27 cellular contexts compared by ENCODE assay signal in the genomic region with DNA sequence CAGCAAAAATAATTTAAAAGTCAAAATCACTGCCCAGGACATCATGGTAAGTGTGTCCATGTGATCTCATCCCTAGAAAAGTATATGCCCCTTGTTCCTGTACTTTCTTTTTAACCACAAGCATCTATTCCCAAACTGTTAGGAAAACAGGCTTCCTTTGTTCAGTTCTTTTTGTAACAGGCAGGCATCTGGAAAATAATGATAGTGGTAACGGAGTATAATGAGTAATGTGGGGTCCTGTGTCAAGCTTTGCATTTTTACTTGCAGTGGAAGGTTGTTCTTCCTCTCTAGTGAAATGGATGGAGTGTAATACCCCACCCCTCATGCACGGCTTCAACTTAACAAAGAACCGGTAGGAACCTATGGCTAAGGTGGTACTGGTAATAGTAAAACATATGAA.
"Had no signal": no experiment of that assay in that cellular context is flagged by ENCODE, and none has a peak within 500 bp of the region (broad histone marks: within the 10 kb centered on the region; RNA-seq: fewer than 3 reads in every experiment).

No MANE protein-coding gene starts in this region.

- H3K27me3 ChIP-seq: left lung, ovary, right atrium auricular region, right lobe of liver, tibial artery, upper lobe of right lung had no signal

- FAIRE-seq: keratinocyte, urothelium cell line had no signal

- H3K9me3 Mint-ChIP-seq: natural killer cell treated with Interleukin-12 subunit alpha and Interleukin-12 subunit beta and Interleukin-15 and Interleukin-18, amount 100 ng/mL, for 72 hours had no signal

- ATAC-seq: left cardiac atrium; left lung; lower lobe of right lung; right lobe of liver; stimulated activated naive B cell treated with anti-CD40 and anti-IgM and Interleukin-4, amounts not matched to agents 10 μg/mL and 1 μg/mL and 100 μg/mL, for 72 hours; stimulated activated naive CD8-positive, alpha-beta T cell treated with anti-CD3 and anti-CD28 coated beads, Interleukin-15, Interleukin-2, amounts not matched to agents 100 U/mL and 50 U/mL, for 24 hours; upper lobe of right lung had no signal

- H3K27ac Mint-ChIP-seq: naive B cell; natural killer cell treated with Interleukin-12 subunit alpha and Interleukin-12 subunit beta and Interleukin-15 and Interleukin-18, amount 100 ng/mL, for 72 hours; progenitor cell of endocrine pancreas; stimulated activated naive B cell treated with anti-CD40 and anti-IgM and Interleukin-4, amounts not matched to agents 10 μg/mL and 1 μg/mL and 100 μg/mL, for 72 hours had no signal

- H3K27me3 Mint-ChIP-seq: naive B cell; stimulated activated naive B cell treated with anti-CD40 and anti-IgM and Interleukin-4, amounts not matched to agents 10 μg/mL and 1 μg/mL and 100 μg/mL, for 72 hours had no signal

- H3K4me1 Mint-ChIP-seq: naive B cell; stimulated activated naive B cell treated with anti-CD40 and anti-IgM and Interleukin-4, amounts not matched to agents 10 μg/mL and 1 μg/mL and 100 μg/mL, for 72 hours had no signal

- H3K27ac ChIP-seq: left lung, lower lobe of right lung, ovary, right atrium auricular region, right lobe of liver, skin epidermis, stomach, suprapubic skin, thoracic aorta, tibial artery, upper lobe of right lung had no signal

- H3K4me3 ChIP-seq: left lung, lower lobe of right lung, ovary, right atrium auricular region, right lobe of liver, skin epidermis, stomach, suprapubic skin, thoracic aorta, tibial artery, upper lobe of right lung had no signal

- H3K36me3 Mint-ChIP-seq: naive B cell; natural killer cell treated with Interleukin-12 subunit alpha and Interleukin-12 subunit beta and Interleukin-15 and Interleukin-18, amount 100 ng/mL, for 72 hours; stimulated activated naive B cell treated with anti-CD40 and anti-IgM and Interleukin-4, amounts not matched to agents 10 μg/mL and 1 μg/mL and 100 μg/mL, for 72 hours had no signal

- DNase-seq: hippocampal formation; kidney glomerular epithelial cell; left cardiac atrium; left lung; lower lobe of right lung; mammary epithelial cell; mesenchymal stem cell; naive B cell; ovary; right lobe of liver; stimulated activated CD4-positive, alpha-beta T cell treated with anti-CD3 and anti-CD28 coated beads, Interleukin-12 subunit alpha, Interleukin-12 subunit beta, amount 100 ng/mL, for 4 hours; stimulated activated CD4-positive, alpha-beta T cell treated with anti-CD3 and anti-CD28 coated beads, Interleukin-15, amount 100 ng/mL, for 24 hours; stimulated activated CD4-positive, alpha-beta T cell treated with anti-CD3 and anti-CD28 coated beads, Interleukin-2, amount 100 ng/mL, for 24 hours; stimulated activated CD4-positive, alpha-beta T cell treated with anti-CD3 and anti-CD28 coated beads, Interleukin-4, amount 100 ng/mL, for 1 hour; stimulated activated naive B cell treated with anti-CD40 and anti-IgM and Interleukin-4, amounts not matched to agents 10 μg/mL and 1 μg/mL and 100 μg/mL, for 72 hours; stimulated activated naive CD8-positive, alpha-beta T cell treated with anti-CD3 and anti-CD28 coated beads, Interleukin-15, Interleukin-2, amounts not matched to agents 100 U/mL and 50 U/mL, for 24 hours; stomach; tibial artery; upper lobe of right lung had no signal

- H3K4me3 Mint-ChIP-seq: naive B cell; natural killer cell treated with Interleukin-12 subunit alpha and Interleukin-12 subunit beta and Interleukin-15 and Interleukin-18, amount 100 ng/mL, for 72 hours; stimulated activated naive B cell treated with anti-CD40 and anti-IgM and Interleukin-4, amounts not matched to agents 10 μg/mL and 1 μg/mL and 100 μg/mL, for 72 hours had no signal
